Comparison of ENCODE assay signal across 28 cellular contexts in genomic region chr2:219490186-219490585, GRCh38. TPM values are rescaled to one million over a fixed set of nuclear protein-coding genes. Genes with fewer than 3 reads are reported as not detected.
DNase-seq lines count a peak whose midpoint lies in the region; ATAC-seq and TF ChIP-seq lines count a peak whose summit lies in the region.
"Had no signal": no experiment of that assay in that cellular context is flagged by ENCODE, and none has a peak within 500 bp of the region (broad histone marks: within the 10 kb centered on the region; RNA-seq: fewer than 3 reads in every experiment).

No MANE protein-coding gene starts in this region.

- intact Hi-C loops in Calu3 (cut with micrococcal nuclease; ENCODE audit: unreplicated experiment), result no loop called here

- no peak overlapping the region for H2BK5ac ChIP-seq in neuronal stem cell (ENCODE audit: low read length)

- no peaks in the 10 kb centered on the region for H3K4me1 Mint-ChIP-seq in Calu3 (ENCODE audit: low read depth, unreplicated experiment)
- peaks cover 4% of the 10 kb centered on the region for H3K4me1 Mint-ChIP-seq in HFFc6 (ENCODE audit: low read depth)
- no peaks in the 10 kb centered on the region for H3K4me1 Mint-ChIP-seq in endodermal cell
- no peaks in the 10 kb centered on the region for H3K4me1 Mint-ChIP-seq in activated CD4-positive, alpha-beta T cell treated with anti-CD3 and anti-CD28 coated beads, Interleukin-2, amount 10 ng/mL, durations not matched to agents 7 days and 5 days
- no peaks in the 10 kb centered on the region for H3K4me1 Mint-ChIP-seq in natural killer cell treated with Interleukin-12 subunit alpha and Interleukin-12 subunit beta and Interleukin-15 and Interleukin-18, amount 100 ng/mL, for 72 hours (ENCODE audit: low read depth in 2 of 2)
- H3K4me1 Mint-ChIP-seq: CD14-positive monocyte, T-helper 17 cell had no signal

- H3K14ac ChIP-seq in neuronal stem cell (ENCODE audit: low read length), result no peak overlapping the region

- CTCF ChIA-PET in Calu3 (lab: Charles Lee), result no interaction called here
- CTCF ChIA-PET in activated CD4-positive, alpha-beta T cell treated with anti-CD3 and anti-CD28 coated beads, Interleukin-2, amount 10 ng/mL, durations not matched to agents 7 days and 5 days (lab: Charles Lee), result no interaction called here

- H3K9me3 ChIP-seq in endodermal cell (ENCODE audit: control insufficient read depth, low read length) (no peaks in the 10 kb centered on the region), neuronal stem cell (replicated peaks in 1 of 2; ENCODE audit: control insufficient read depth in 2 of 2, insufficient read depth in 1 of 2, low read depth in 1 of 2, low read length in 2 of 2) (no peaks in the 10 kb centered on the region)
- H3K9me3 ChIP-seq: heart right ventricle, thyroid gland had no signal

- WGBS in endodermal cell (ENCODE audit: insufficient coverage in 1 of 2, insufficient read length in 1 of 2), 2 experiments, result 92 to 96% methylated on average over 16 to 23 of the region's 23 CpGs
- WGBS in neuronal stem cell (ENCODE audit: extremely low coverage in 2 of 2, insufficient read length in 2 of 2, insufficient replicate concordance in 1 of 2), 2 donors, result no CpG with 5 or more reads among the region's 23 CpGs

- H2BK15ac ChIP-seq in neuronal stem cell (ENCODE audit: low read length), result no peak overlapping the region

- H3K23ac ChIP-seq in neuronal stem cell (ENCODE audit: low read depth, low read length, poor library complexity), result peak overlapping the region; percentile 23

- H3K4me3 Mint-ChIP-seq in Calu3 (ENCODE audit: low read depth, unreplicated experiment) (no peak overlapping the region), HFFc6 (no peak overlapping the region), endodermal cell (no peak overlapping the region)
- H3K4me3 Mint-ChIP-seq in activated CD4-positive, alpha-beta T cell treated with anti-CD3 and anti-CD28 coated beads, Interleukin-2, amount 10 ng/mL, durations not matched to agents 7 days and 5 days, result no peak overlapping the region
- H3K4me3 Mint-ChIP-seq in natural killer cell treated with Interleukin-12 subunit alpha and Interleukin-12 subunit beta and Interleukin-15 and Interleukin-18, amount 100 ng/mL, for 72 hours, result no peak overlapping the region
- H3K4me3 Mint-ChIP-seq: activated T-cell treated with anti-CD3 and anti-CD28 coated beads, Interleukin-2, amount 50 U/mL, for 4 hours; CD14-positive monocyte; naive thymus-derived CD4-positive, alpha-beta T cell; T-helper 17 cell had no signal

- H3K4me2 ChIP-seq in neuronal stem cell (ENCODE audit: insufficient read depth, low read length, poor library complexity, severe bottlenecking), result no peak overlapping the region
- H3K4me2 ChIP-seq: KMS-11 had no signal

- no peaks in the 10 kb centered on the region for H3K36me3 Mint-ChIP-seq in Calu3 (ENCODE audit: insufficient read depth, unreplicated experiment)
- H3K36me3 Mint-ChIP-seq in HFFc6 (ENCODE audit: low read depth), result peaks cover 4% of the 10 kb centered on the region; the same call in 1 of the 2 replicates
- H3K36me3 Mint-ChIP-seq in endodermal cell (ENCODE audit: low read depth), result no peaks in the 10 kb centered on the region
- H3K36me3 Mint-ChIP-seq in activated CD4-positive, alpha-beta T cell treated with anti-CD3 and anti-CD28 coated beads, Interleukin-2, amount 10 ng/mL, durations not matched to agents 7 days and 5 days (ENCODE audit: low read depth), result no peaks in the 10 kb centered on the region
- no peaks in the 10 kb centered on the region for H3K36me3 Mint-ChIP-seq in natural killer cell treated with Interleukin-12 subunit alpha and Interleukin-12 subunit beta and Interleukin-15 and Interleukin-18, amount 100 ng/mL, for 72 hours
- H3K36me3 Mint-ChIP-seq: CD14-positive monocyte; naive thymus-derived CD4-positive, alpha-beta T cell had no signal

- H3K36me3 ChIP-seq in endodermal cell (ENCODE audit: control insufficient read depth, insufficient read depth, low read length), result no peaks in the 10 kb centered on the region
- no peaks in the 10 kb centered on the region for H3K36me3 ChIP-seq in neuronal stem cell (replicated peaks in 1 of 2; ENCODE audit: control insufficient read depth in 2 of 2, insufficient read depth in 2 of 2, low read length in 2 of 2)
- H3K36me3 ChIP-seq: thyroid gland had no signal

- peak overlapping the region; percentile 89 for H4K8ac ChIP-seq in neuronal stem cell (ENCODE audit: low read depth, low read length)

- H3K27me3 Mint-ChIP-seq in Calu3 (ENCODE audit: unreplicated experiment) (peaks cover 73% of the 10 kb centered on the region), HFFc6 (ENCODE audit: insufficient read depth) (peaks cover 6% of the 10 kb centered on the region), endodermal cell (ENCODE audit: insufficient read depth) (peaks cover 74% of the 10 kb centered on the region)
- H3K27me3 Mint-ChIP-seq in activated CD4-positive, alpha-beta T cell treated with anti-CD3 and anti-CD28 coated beads, Interleukin-2, amount 10 ng/mL, durations not matched to agents 7 days and 5 days, result peaks cover 39% of the 10 kb centered on the region
- peaks cover 22 to 39% of the 10 kb centered on the region in 2 donors for H3K27me3 Mint-ChIP-seq in natural killer cell treated with Interleukin-12 subunit alpha and Interleukin-12 subunit beta and Interleukin-15 and Interleukin-18, amount 100 ng/mL, for 72 hours

- POLR2A ChIA-PET in activated CD4-positive, alpha-beta T cell treated with anti-CD3 and anti-CD28 coated beads, Interleukin-2, amount 10 ng/mL, durations not matched to agents 7 days and 5 days (lab: Charles Lee), result no interaction called here

- H3K9me3 Mint-ChIP-seq in Calu3 (ENCODE audit: low read depth, unreplicated experiment) (no peaks in the 10 kb centered on the region), HFFc6 (no peaks in the 10 kb centered on the region), endodermal cell (no peaks in the 10 kb centered on the region)
- H3K9me3 Mint-ChIP-seq in activated CD4-positive, alpha-beta T cell treated with anti-CD3 and anti-CD28 coated beads, Interleukin-2, amount 10 ng/mL, durations not matched to agents 7 days and 5 days, result no peaks in the 10 kb centered on the region
- H3K9me3 Mint-ChIP-seq in natural killer cell treated with Interleukin-12 subunit alpha and Interleukin-12 subunit beta and Interleukin-15 and Interleukin-18, amount 100 ng/mL, for 72 hours, result no peaks in the 10 kb centered on the region
- H3K9me3 Mint-ChIP-seq: activated T-cell treated with anti-CD3 and anti-CD28 coated beads, Interleukin-2, amount 50 U/mL, for 4 hours; naive thymus-derived CD4-positive, alpha-beta T cell had no signal

- H3K9ac ChIP-seq in endodermal cell (ENCODE audit: extremely low read depth, low read length, poor library complexity, severe bottlenecking) (no peak overlapping the region), neuronal stem cell (ENCODE audit: low read depth, low read length, poor library complexity) (no peak overlapping the region)
- H3K9ac ChIP-seq: KMS-11 had no signal

- no peaks in the 10 kb centered on the region for H3K79me1 ChIP-seq in neuronal stem cell (ENCODE audit: low read depth, low read length)

- DNase-seq in Calu3, result no peak
- DNase-seq in HFFc6, result no peak
- peak; percentile 75 for DNase-seq in endodermal cell
- no peak for DNase-seq in neuronal stem cell (ENCODE audit: low spot score)
- no peak for DNase-seq in activated CD4-positive, alpha-beta T cell treated with anti-CD3 and anti-CD28 coated beads, Interleukin-2, amount 10 ng/mL, durations not matched to agents 7 days and 5 days
- DNase-seq in natural killer cell treated with Interleukin-12 subunit alpha and Interleukin-12 subunit beta and Interleukin-15 and Interleukin-18, amount 100 ng/mL, for 72 hours (ENCODE audit: low spot score), result no peak
- DNase-seq: activated CD4-positive, alpha-beta T cell treated with anti-CD3 and anti-CD28 coated beads for 4 hours; activated naive CD4-positive, alpha-beta T cell treated with Interleukin-2 at 50 U/mL for 16 hours; activated T-cell treated with anti-CD3 and anti-CD28 coated beads, Interleukin-2, amount 50 U/mL, for 4 hours; EL; heart right ventricle; left cardiac atrium; mesendoderm; naive thymus-derived CD4-positive, alpha-beta T cell; NCI-H1417 treated with DMSO at 0.1 percent for 48 hours; NCI-H2107; NCI-H510A; retina; stimulated activated naive CD4-positive, alpha-beta T cell treated with Interleukin-2 at 50 U/mL for 16 hours; T-helper 17 cell; thyroid gland had no signal

- H3K4ac ChIP-seq in neuronal stem cell (ENCODE audit: low read length), result peak overlapping the region; percentile 59

- H3K27ac ChIP-seq in endodermal cell (ENCODE audit: low read depth, low read length) (no peak overlapping the region), neuronal stem cell (replicated peaks; ENCODE audit: low read length) (no peak overlapping the region)
- H3K27ac ChIP-seq: KMS-11, thyroid gland had no signal

- no peak overlapping the region for H2BK12ac ChIP-seq in neuronal stem cell (ENCODE audit: low read length)

- ATAC-seq in GM21360 (IDR thresholded peaks at IDR 0.05; ENCODE audit: unreplicated experiment) (no peak), GM18511 (IDR thresholded peaks at IDR 0.05; ENCODE audit: unreplicated experiment) (no peak)
- no peak for ATAC-seq in natural killer cell treated with Interleukin-12 subunit alpha and Interleukin-12 subunit beta and Interleukin-15 and Interleukin-18, amount 100 ng/mL, for 72 hours
- ATAC-seq: activated T-cell treated with anti-CD3 and anti-CD28 coated beads, Interleukin-2, amount 50 U/mL, for 4 hours; naive thymus-derived CD4-positive, alpha-beta T cell; T-helper 17 cell had no signal

- H3K27me3 ChIP-seq in endodermal cell (ENCODE audit: control insufficient read depth, insufficient read depth, low read length, poor library complexity, severe bottlenecking) (peaks cover 59% of the 10 kb centered on the region), neuronal stem cell (ENCODE audit: control insufficient read depth in 3 of 3, insufficient read depth in 3 of 3, low read depth in 1 of 3, low read length in 3 of 3) (peaks cover 6 to 88% (median 51%) of the 10 kb centered on the region in 3 experiments)

- H3K4me3 ChIP-seq in endodermal cell (ENCODE audit: low read length) (no peak overlapping the region), neuronal stem cell (ENCODE audit: low read length in 2 of 2) (no peak overlapping the region)
- H3K4me3 ChIP-seq: heart right ventricle, thyroid gland had no signal

- no TSS peak for BruUV-seq in Calu3 (replicated peaks; lab: Mats Ljungman, UMichigan)

- H2AFZ ChIP-seq in neuronal stem cell (ENCODE audit: low read length), result no peak overlapping the region

- no peak overlapping the region for H2BK120ac ChIP-seq in neuronal stem cell (ENCODE audit: low read depth, low read length)

- TF ChIP-seq CTCF in Calu3 (IDR thresholded peaks at IDR 0.05; ENCODE audit: unreplicated experiment), result peak; percentile 21
- peak; percentile 55 for TF ChIP-seq CTCF in HFFc6 (IDR thresholded peaks at IDR 0.05)
- TF ChIP-seq CTCF in endodermal cell (conservative IDR thresholded peaks at IDR 0.05), result peak; percentile 64

- peak overlapping the region; percentile 77 for H3K18ac ChIP-seq in neuronal stem cell (ENCODE audit: low read length)

- H2AK5ac ChIP-seq in neuronal stem cell (ENCODE audit: low read depth, low read length), result peak overlapping the region; percentile 76

- H4K91ac ChIP-seq in neuronal stem cell (ENCODE audit: low read depth, low read length, poor library complexity), result no peak overlapping the region

- H3K27ac Mint-ChIP-seq in Calu3 (ENCODE audit: unreplicated experiment), result no peak overlapping the region
- no peak overlapping the region for H3K27ac Mint-ChIP-seq in HFFc6
- H3K27ac Mint-ChIP-seq in endodermal cell, result no peak overlapping the region
- no peak overlapping the region for H3K27ac Mint-ChIP-seq in activated CD4-positive, alpha-beta T cell treated with anti-CD3 and anti-CD28 coated beads, Interleukin-2, amount 10 ng/mL, durations not matched to agents 7 days and 5 days
- H3K27ac Mint-ChIP-seq in natural killer cell treated with Interleukin-12 subunit alpha and Interleukin-12 subunit beta and Interleukin-15 and Interleukin-18, amount 100 ng/mL, for 72 hours, result no peak overlapping the region
- H3K27ac Mint-ChIP-seq: naive thymus-derived CD4-positive, alpha-beta T cell; T-helper 17 cell had no signal

- H3K4me1 ChIP-seq in endodermal cell (ENCODE audit: control insufficient read depth, insufficient read depth, low read length) (peaks cover 4% of the 10 kb centered on the region), neuronal stem cell (ENCODE audit: control insufficient read depth in 2 of 2, insufficient read depth in 1 of 2, low read depth in 1 of 2, low read length in 2 of 2) (peaks cover 4 to 8% of the 10 kb centered on the region in 2 donors)
- H3K4me1 ChIP-seq: thyroid gland had no signal

RNA-seq across cellular contexts. Expression of gene GMPPA, which starts 8.5 kb away (rescaled TPM):
- total RNA-seq in Calu3 (2022), result 53.0 and 59.4 TPM in 2 replicates
- total RNA-seq in HFFc6 (2021; fragmentation: NEBNext Ultra II Directional; extraction: Animal tissue kit (Norgen Biotek cat#: 25700)), result 10 to 100 TPM; 68.9 to 85.3 (median 74.1) TPM
- 10 to 100 TPM; 36.9 to 38.2 TPM for total RNA-seq in endodermal cell
- polyA plus RNA-seq in endodermal cell (2013, experiment 1 of 2), result 23.4 TPM
- polyA plus RNA-seq in endodermal cell (2013, experiment 2 of 2), result 22.9 TPM
- polyA plus RNA-seq in neuronal stem cell (2013, experiment 1 of 2), result 11.1 TPM
- 10.9 TPM for polyA plus RNA-seq in neuronal stem cell (2013, experiment 2 of 2)
- 10 to 100 TPM; 34.5 to 40.5 TPM for total RNA-seq in activated CD4-positive, alpha-beta T cell treated with anti-CD3 and anti-CD28 coated beads, Interleukin-2, amount 10 ng/mL, durations not matched to agents 7 days and 5 days
- 10 to 100 TPM; 55.5 to 67.1 TPM for total RNA-seq in natural killer cell treated with Interleukin-12 subunit alpha and Interleukin-12 subunit beta and Interleukin-15 and Interleukin-18, amount 100 ng/mL, for 72 hours

RNA-seq across cellular contexts. Expression of gene ASIC4, which starts 24.1 kb away (rescaled TPM):
- 0.17 TPM in 1 of 2 replicates, not detected in the other for total RNA-seq in Calu3 (2022)
- under 1 TPM in 3 of 6 experiments, not detected in 3; 0.05 to 0.19 (median 0.07) TPM for total RNA-seq in HFFc6 (2021; fragmentation: NEBNext Ultra II Directional; extraction: Animal tissue kit (Norgen Biotek cat#: 25700))
- total RNA-seq in endodermal cell, result under 1 TPM; 0.29 to 1.00 TPM
- 2.0 TPM for polyA plus RNA-seq in endodermal cell (2013, experiment 1 of 2)
- polyA plus RNA-seq in endodermal cell (2013, experiment 2 of 2), result 1.4 TPM
- polyA plus RNA-seq in neuronal stem cell (2013, experiment 1 of 2), result 0.14 TPM
- 0.15 TPM for polyA plus RNA-seq in neuronal stem cell (2013, experiment 2 of 2)
- total RNA-seq in activated CD4-positive, alpha-beta T cell treated with anti-CD3 and anti-CD28 coated beads, Interleukin-2, amount 10 ng/mL, durations not matched to agents 7 days and 5 days, result not detected
- under 1 TPM in 1 of 2 donors, not detected in 1; 0.12 TPM for total RNA-seq in natural killer cell treated with Interleukin-12 subunit alpha and Interleukin-12 subunit beta and Interleukin-15 and Interleukin-18, amount 100 ng/mL, for 72 hours
- total RNA-seq: activated CD8-positive, alpha-beta memory T cell treated with anti-CD3 and anti-CD28 coated beads for 36 hours; SK-MEL-5; thyroid gland had no signal
- polyA plus RNA-seq: CD14-positive monocyte; fibroblast of lung; heart right ventricle; naive thymus-derived CD4-positive, alpha-beta T cell had no signal

RNA-seq across cellular contexts. Expression of gene CHPF, which starts 53.4 kb away (rescaled TPM):
- total RNA-seq in Calu3 (2022) (139 and 141 TPM in 2 replicates), endodermal cell (10 to 100 TPM; 51.2 to 54.0 TPM)
- total RNA-seq in HFFc6 (2021; fragmentation: NEBNext Ultra II Directional; extraction: Animal tissue kit (Norgen Biotek cat#: 25700)), result 100 to 1,000 TPM; 116 to 190 (median 139) TPM
- polyA plus RNA-seq in endodermal cell (2013, experiment 1 of 2), result 26.1 TPM
- 31.2 TPM for polyA plus RNA-seq in endodermal cell (2013, experiment 2 of 2)
- 12.6 TPM for polyA plus RNA-seq in neuronal stem cell (2013, experiment 1 of 2)
- polyA plus RNA-seq in neuronal stem cell (2013, experiment 2 of 2), result 12.8 TPM
- 1 to 10 TPM; 6.4 to 7.8 TPM for total RNA-seq in activated CD4-positive, alpha-beta T cell treated with anti-CD3 and anti-CD28 coated beads, Interleukin-2, amount 10 ng/mL, durations not matched to agents 7 days and 5 days
- 10 to 100 TPM; 52.4 to 57.5 TPM for total RNA-seq in natural killer cell treated with Interleukin-12 subunit alpha and Interleukin-12 subunit beta and Interleukin-15 and Interleukin-18, amount 100 ng/mL, for 72 hours

RNA-seq across cellular contexts. Expression of gene TMEM198, which starts 53.6 kb away (rescaled TPM):
- total RNA-seq in Calu3 (2022), result 5.2 and 5.9 TPM in 2 replicates
- 1 to 10 TPM; 2.3 to 2.8 (median 2.7) TPM for total RNA-seq in HFFc6 (2021; fragmentation: NEBNext Ultra II Directional; extraction: Animal tissue kit (Norgen Biotek cat#: 25700))
- 1 to 10 TPM; 2.6 to 3.9 TPM for total RNA-seq in endodermal cell
- polyA plus RNA-seq in endodermal cell (2013, experiment 1 of 2), result 9.6 TPM
- polyA plus RNA-seq in endodermal cell (2013, experiment 2 of 2), result 5.3 TPM
- 2.7 TPM for polyA plus RNA-seq in neuronal stem cell (2013, experiment 1 of 2)
- 1.8 TPM for polyA plus RNA-seq in neuronal stem cell (2013, experiment 2 of 2)
- under 1 TPM; 0.44 to 0.69 TPM for total RNA-seq in activated CD4-positive, alpha-beta T cell treated with anti-CD3 and anti-CD28 coated beads, Interleukin-2, amount 10 ng/mL, durations not matched to agents 7 days and 5 days
- total RNA-seq in natural killer cell treated with Interleukin-12 subunit alpha and Interleukin-12 subunit beta and Interleukin-15 and Interleukin-18, amount 100 ng/mL, for 72 hours, result 1 to 10 TPM; 3.6 to 7.6 TPM
- polyA plus RNA-seq: CD14-positive monocyte; naive thymus-derived CD4-positive, alpha-beta T cell had no signal

RNA-seq across cellular contexts. Expression of gene SPEG, which starts 55.5 kb away (rescaled TPM):
- 13.4 and 16.7 TPM in 2 replicates for total RNA-seq in Calu3 (2022)
- 10 to 100 TPM; 80.9 to 89.5 (median 84.7) TPM for total RNA-seq in HFFc6 (2021; fragmentation: NEBNext Ultra II Directional; extraction: Animal tissue kit (Norgen Biotek cat#: 25700))
- 10 to 100 TPM; 23.1 to 29.8 TPM for total RNA-seq in endodermal cell
- polyA plus RNA-seq in endodermal cell (2013, experiment 1 of 2), result 42.6 TPM
- polyA plus RNA-seq in endodermal cell (2013, experiment 2 of 2), result 38.8 TPM
- polyA plus RNA-seq in neuronal stem cell (2013, experiment 1 of 2), result 24.0 TPM
- polyA plus RNA-seq in neuronal stem cell (2013, experiment 2 of 2), result 23.9 TPM
- 1 to 10 TPM; 2.0 to 2.6 TPM for total RNA-seq in activated CD4-positive, alpha-beta T cell treated with anti-CD3 and anti-CD28 coated beads, Interleukin-2, amount 10 ng/mL, durations not matched to agents 7 days and 5 days
- total RNA-seq in natural killer cell treated with Interleukin-12 subunit alpha and Interleukin-12 subunit beta and Interleukin-15 and Interleukin-18, amount 100 ng/mL, for 72 hours, result under 1 TPM in 1 of 2 donors, not detected in 1; 0.86 TPM
- polyA plus RNA-seq: CD14-positive monocyte had no signal

Comparison
In these comparisons a context has a peak if more than half of its experiments do, and no peak if none do; other contexts are left out.
1. RNA of gene CHPF, which starts 53.4 kb away (total RNA-seq): 116 to 190 TPM in HFFc6, 139 to 141 TPM in Calu3, 52.4 to 57.5 TPM in natural killer cell treated with Interleukin-12 subunit alpha and Interleukin-12 subunit beta and Interleukin-15 and Interleukin-18, amount 100 ng/mL, for 72 hours and 51.2 to 54.0 TPM in endodermal cell; 6.4 to 7.8 TPM in activated CD4-positive, alpha-beta T cell treated with anti-CD3 and anti-CD28 coated beads, Interleukin-2, amount 10 ng/mL, durations not matched to agents 7 days and 5 days; every median in the first group is over 4 times any median in the second.
2. Peak in every context shown above with its lines, with median percentiles within 50 percentile points of each other: CTCF ChIP-seq.